Comparison of ENCODE assay signal across 1 cellular context in genomic region chr11:118174006-118174567, GRCh38.
TF ChIP-seq lines count a peak whose summit lies in the region.

No MANE protein-coding gene starts in this region.

TF ChIP-seq in HepG2, 621 proteins besides CTCF, POLR2A, EP300 and RAD21:
- TF ChIP-seq IRF9 (CRISPR knock-in tag; IDR thresholded peaks at IDR 0.05; ENCODE audit: borderline replicate concordance) (no peak), ZFP1 (CRISPR knock-in tag; IDR thresholded peaks at IDR 0.05) (no peak), MXI1 (IDR thresholded peaks at IDR 0.05; ENCODE audit: borderline replicate concordance, low read depth, low read length) (no peak), ZFP62 (CRISPR knock-in tag; IDR thresholded peaks at IDR 0.05) (no peak), E2F1 (CRISPR knock-in tag; IDR thresholded peaks at IDR 0.05) (no peak), TFDP2 (CRISPR knock-in tag; IDR thresholded peaks at IDR 0.05) (no peak)
TF ChIP-seq in HepG2: peak in this region for 0.
